In genomic region chr1:8817413-8818324, GRCh38 we compare ENCODE assay signal across 8 cellular contexts. TPM values are rescaled to one million over a fixed set of nuclear protein-coding genes. Genes with fewer than 3 reads are reported as not detected.
DNase-seq lines count a peak whose midpoint lies in the region; ATAC-seq and TF ChIP-seq lines count a peak whose summit lies in the region.

Gene RERE, minus strand, starts transcription at chr1:8817640.

- no peaks in the 10 kb centered on the region for H3K9me3 Mint-ChIP-seq in activated naive CD4-positive, alpha-beta T cell treated with anti-CD3 and anti-CD28 coated beads, Interleukin-2, amount 50 U/mL, for 24 hours
- no peaks in the 10 kb centered on the region for H3K9me3 Mint-ChIP-seq in osteocyte (ENCODE audit: unreplicated experiment)

- peak; percentile 100 for DNase-seq in GM10248 (ENCODE audit: extremely low spot score)
- DNase-seq in NB4 (ENCODE audit: low read depth), result peak; percentile 94
- DNase-seq in SKM-1 (lab: John Stamatoyannopoulos, UW; ENCODE audit: unreplicated experiment), result peak; percentile 46
- DNase-seq in glomerular visceral epithelial cell (ENCODE audit: extremely low spot score), result peak; percentile 97
- DNase-seq in osteocyte (ENCODE audit: extremely low spot score, unreplicated experiment), result peak; percentile 99
- DNase-seq in thoracic aorta (ENCODE audit: low spot score), result peak; percentile 70

- peak within 1 kb of the TSS; percentile 93 for H3K4me3 Mint-ChIP-seq in activated naive CD4-positive, alpha-beta T cell treated with anti-CD3 and anti-CD28 coated beads, Interleukin-2, amount 50 U/mL, for 24 hours
- H3K4me3 Mint-ChIP-seq in osteocyte (ENCODE audit: unreplicated experiment), result peak within 1 kb of the TSS; percentile 80

- H3K27me3 Mint-ChIP-seq in activated naive CD4-positive, alpha-beta T cell treated with anti-CD3 and anti-CD28 coated beads, Interleukin-2, amount 50 U/mL, for 24 hours, result no peaks in the 10 kb centered on the region
- no peaks in the 10 kb centered on the region for H3K27me3 Mint-ChIP-seq in osteocyte (ENCODE audit: unreplicated experiment)

- CTCF ChIA-PET in GM10248 (lab: Yijun Ruan, JAX), result no interaction called here

- H3K4me3 ChIP-seq in NB4 (ENCODE audit: low read depth, low read length), result peak within 1 kb of the TSS; percentile 86
- peak within 1 kb of the TSS; percentile 97 for H3K4me3 ChIP-seq in thoracic aorta

- no peaks in the 10 kb centered on the region for H3K9me3 ChIP-seq in thoracic aorta

- peaks cover 4 to 25% of the 10 kb centered on the region in 2 donors for H3K4me1 ChIP-seq in thoracic aorta (ENCODE audit: control insufficient read depth in 1 of 2, low read depth in 2 of 2)

- no peaks in the 10 kb centered on the region for H3K27me3 ChIP-seq in thoracic aorta (replicated peaks; ENCODE audit: insufficient read depth)

- TF ChIP-seq CTCF in GM10248 (IDR thresholded peaks at IDR 0.05; ENCODE audit: control extremely low read depth, extremely low read depth, low read depth, missing control alignments) (no peak), NB4 (IDR thresholded peaks at IDR 0.05; ENCODE audit: low read depth, low read length) (no peak), osteocyte (IDR thresholded peaks at IDR 0.05) (no peak), thoracic aorta (IDR thresholded peaks at IDR 0.05) (no peak)

- H3K36me3 Mint-ChIP-seq in activated naive CD4-positive, alpha-beta T cell treated with anti-CD3 and anti-CD28 coated beads, Interleukin-2, amount 50 U/mL, for 24 hours, result no peaks in the 10 kb centered on the region
- no peaks in the 10 kb centered on the region for H3K36me3 Mint-ChIP-seq in osteocyte (ENCODE audit: unreplicated experiment)

- H3K27ac ChIP-seq in thoracic aorta, result peak within 1 kb of the TSS; percentile 91 to 93

- POLR2A ChIA-PET in GM10248 (lab: Yijun Ruan, JAX), result interaction anchor here (0.5 to 0.7 kb wide), 3 partner anchors 10 to 997 kb away, joined by 3 to 6 read pairs (median 4); no protein-coding TSS in a partner anchor

- peak; percentile 90 for TF ChIP-seq POLR2A in NB4 (IDR thresholded peaks at IDR 0.05; ENCODE audit: extremely low read depth, insufficient read length)

- H3K36me3 ChIP-seq in thoracic aorta, result no peaks in the 10 kb centered on the region

- peak; percentile 93 for ATAC-seq in HG02571 (IDR thresholded peaks at IDR 0.05; ENCODE audit: unreplicated experiment)
- peak; percentile 90 for ATAC-seq in thoracic aorta (ENCODE audit: insufficient number of reproducible peaks, low FRiP score, low read depth)

- H3K27ac Mint-ChIP-seq in activated naive CD4-positive, alpha-beta T cell treated with anti-CD3 and anti-CD28 coated beads, Interleukin-2, amount 50 U/mL, for 24 hours, result peak within 1 kb of the TSS; percentile 95
- H3K27ac Mint-ChIP-seq in osteocyte (ENCODE audit: unreplicated experiment), result peak within 1 kb of the TSS; percentile 95

- H3K4me1 Mint-ChIP-seq in activated naive CD4-positive, alpha-beta T cell treated with anti-CD3 and anti-CD28 coated beads, Interleukin-2, amount 50 U/mL, for 24 hours, result peaks cover 47% of the 10 kb centered on the region
- H3K4me1 Mint-ChIP-seq in osteocyte (ENCODE audit: unreplicated experiment), result peaks cover 55% of the 10 kb centered on the region

RNA-seq across cellular contexts. Expression of gene RERE, which starts in this region (rescaled TPM):
- total RNA-seq in osteocyte (76.8 and 79.7 TPM in 2 replicates), thoracic aorta (100 to 1,000 TPM; 144 to 174 TPM)

Comparison
In these comparisons a context has a peak if more than half of its experiments do, and no peak if none do; other contexts are left out.
1. Peak in every context shown above with its lines: DNase-seq, ATAC-seq, H3K4me3 ChIP-seq and H3K27ac ChIP-seq.
2. DNase-seq: peak in every context shown above with its lines; median percentile 100 in GM10248; 99 in osteocyte; 97 in glomerular visceral epithelial cell; 94 in NB4; 70 in thoracic aorta; 46 in SKM-1.